10 cellular contexts compared by ENCODE assay signal in the genomic region with DNA sequence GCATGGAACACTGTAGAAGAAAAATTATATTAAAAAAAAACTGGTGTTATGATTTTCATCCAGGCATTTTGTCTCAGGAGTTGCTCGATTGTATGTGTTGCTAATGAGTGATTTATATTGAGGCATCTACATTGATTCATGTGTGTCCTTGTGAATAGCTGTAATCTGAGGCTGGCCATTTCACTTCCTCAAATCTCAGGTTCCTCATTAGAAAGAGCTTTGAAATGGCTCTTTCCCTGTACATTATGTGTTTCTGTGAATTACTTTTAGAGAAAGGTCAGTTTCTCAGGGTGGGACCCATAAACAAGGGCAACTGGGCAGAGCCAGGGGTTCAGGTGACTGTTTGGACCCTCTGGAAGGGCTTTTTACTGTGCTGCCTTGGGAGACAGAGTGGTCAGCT.
DNase-seq lines count a peak whose midpoint lies in the region; ATAC-seq and TF ChIP-seq lines count a peak whose summit lies in the region.
"Had no signal": no experiment of that assay in that cellular context is flagged by ENCODE, and none has a peak within 500 bp of the region (broad histone marks: within the 10 kb centered on the region; RNA-seq: fewer than 3 reads in every experiment).

No MANE protein-coding gene starts in this region.

- no peaks in the 10 kb centered on the region for H3K36me3 ChIP-seq in WERI-Rb-1

- no peak overlapping the region for H3K4me3 ChIP-seq in WERI-Rb-1 (ENCODE audit: low read depth, low read length)

- no peak for TF ChIP-seq CTCF in WERI-Rb-1 (IDR thresholded peaks at IDR 0.05; ENCODE audit: low read depth, low read length)

- H3K9me3 ChIP-seq in WERI-Rb-1 (ENCODE audit: severe bottlenecking) = no peaks in the 10 kb centered on the region

- no peak overlapping the region for H3K27ac ChIP-seq in WERI-Rb-1

- H3K27me3 ChIP-seq in WERI-Rb-1 (ENCODE audit: insufficient read depth, low read depth, severe bottlenecking) = peaks cover 72% of the 10 kb centered on the region

- DNase-seq in GF-D8 (lab: John Stamatoyannopoulos, UW) (peak; percentile 6), SKM-1 (lab: John Stamatoyannopoulos, UW; ENCODE audit: unreplicated experiment) (peak; percentile 36), left kidney (ENCODE audit: low read depth, low spot score) (peak; percentile 45), WERI-Rb-1 (no peak)
- DNase-seq in stimulated activated CD4-positive, alpha-beta T cell treated with anti-CD3 and anti-CD28 coated beads, Interleukin-4, amount 100 ng/mL, for 4 hours = no peak
- DNase-seq: hypothalamus, NCI-H2029 treated with DMSO at 0.1 percent for 48 hours had no signal

- ATAC-seq in GM19395 (IDR thresholded peaks at IDR 0.05; ENCODE audit: unreplicated experiment) (peak; percentile 29), GM18498 (IDR thresholded peaks at IDR 0.05; ENCODE audit: unreplicated experiment) (no peak), HG02938 (IDR thresholded peaks at IDR 0.05; ENCODE audit: unreplicated experiment) (no peak)

Comparison
In these comparisons a context has a peak if more than half of its experiments do, and no peak if none do; other contexts are left out.
1. DNase-seq: peak in GF-D8 (single experiment), SKM-1 (single experiment) and left kidney (single experiment); none in WERI-Rb-1 (single experiment) and stimulated activated CD4-positive, alpha-beta T cell treated with anti-CD3 and anti-CD28 coated beads, Interleukin-4, amount 100 ng/mL, for 4 hours (0 of 2).